In the genomic region with DNA sequence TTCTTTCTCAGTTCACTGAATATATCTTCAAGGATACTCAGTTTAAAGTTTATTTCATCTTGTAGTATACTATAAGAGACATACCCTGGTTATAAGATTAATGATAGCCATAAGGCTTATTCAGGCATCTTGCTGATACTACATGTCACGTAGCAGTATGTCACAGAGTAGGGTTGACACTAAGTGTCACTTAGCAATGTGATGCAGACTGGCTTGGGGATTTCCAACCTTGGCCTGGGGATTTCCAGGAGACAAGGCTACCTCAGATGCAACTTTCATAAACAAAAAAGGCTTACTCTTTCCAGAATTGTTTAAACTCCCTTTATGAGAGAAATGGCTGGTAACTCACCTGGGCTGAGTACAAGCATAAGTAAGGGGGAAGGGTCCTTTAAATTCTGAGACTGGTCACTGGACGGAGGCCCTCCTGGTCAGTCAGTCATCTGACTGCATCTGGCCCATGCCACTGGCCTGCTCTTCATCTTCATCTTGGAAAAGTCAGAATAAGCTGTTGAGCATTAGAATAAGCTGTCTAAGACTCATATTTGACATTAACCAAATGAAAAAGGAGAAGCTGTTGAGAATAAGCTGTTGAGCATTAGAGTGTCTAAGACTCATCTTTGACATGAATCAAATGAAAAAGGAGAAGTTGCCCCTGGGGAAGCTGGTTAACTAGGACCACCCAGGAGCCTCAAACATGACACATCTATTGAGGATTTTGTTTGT, we compare ENCODE assay signal across 11 cellular contexts. TPM values are rescaled to one million over a fixed set of nuclear protein-coding genes. Genes with fewer than 3 reads are reported as not detected.
DNase-seq lines count a peak whose midpoint lies in the region; ATAC-seq, FAIRE-seq and TF ChIP-seq lines count a peak whose summit lies in the region.
"Had no signal": no experiment of that assay in that cellular context is flagged by ENCODE, and none has a peak within 500 bp of the region (broad histone marks: within the 10 kb centered on the region; RNA-seq: fewer than 3 reads in every experiment).

No MANE protein-coding gene starts in this region.

- no peaks in the 10 kb centered on the region for H3K4me1 ChIP-seq in kidney (ENCODE audit: control insufficient read depth in 1 of 2, insufficient read depth in 1 of 2, low read depth in 1 of 2, low read length in 2 of 2)
- H3K4me1 ChIP-seq: ascending aorta, testis had no signal

- no peak for FAIRE-seq in kidney (lab: Jason Lieb, UNC)

- H3K36me3 ChIP-seq in kidney (ENCODE audit: control insufficient read depth in 1 of 2, insufficient read depth in 2 of 2, low read length in 2 of 2), result no peaks in the 10 kb centered on the region
- H3K36me3 ChIP-seq: ascending aorta had no signal

- H3K4me3 ChIP-seq in kidney (ENCODE audit: low read length in 2 of 2), result no peak overlapping the region
- H3K4me3 ChIP-seq: ascending aorta, testis had no signal

- DNase-seq in kidney, result peak; percentile 24
- DNase-seq in stimulated activated CD4-positive, alpha-beta T cell treated with anti-CD3 and anti-CD28 coated beads, Interleukin-2, amount 100 ng/mL, for 48 hours, result no peak
- DNase-seq in NCI-H1694 treated with DMSO at 0.1 percent for 48 hours (lab: John Stamatoyannopoulos, UW), result no peak
- no peak for DNase-seq in LoVo (ENCODE audit: low spot score)
- DNase-seq: activated B cell treated with CpG ODN at 0.5 μM for 24 hours, testis had no signal

- H3K9me3 ChIP-seq in kidney (ENCODE audit: control insufficient read depth in 1 of 2, low read length in 2 of 2), result no peaks in the 10 kb centered on the region
- H3K9me3 ChIP-seq: testis had no signal

- ATAC-seq in GM18867 (IDR thresholded peaks at IDR 0.05; ENCODE audit: unreplicated experiment) (peak; percentile 90), GM21619 (IDR thresholded peaks at IDR 0.05; ENCODE audit: unreplicated experiment) (peak; percentile 93), HG03354 (IDR thresholded peaks at IDR 0.05; ENCODE audit: poor library complexity, severe bottlenecking, unreplicated experiment) (peak; percentile 94), SK-N-SH treated with all-trans-retinoic acid at 6 μM for 48 hours (no peak)

- intact Hi-C loops in kidney (cut with DNase I), result no loop called here

- TF ChIP-seq CTCF in kidney (IDR thresholded peaks at IDR 0.05; ENCODE audit: borderline replicate concordance, extremely low read depth, insufficient read depth), result no peak

- H3K9ac ChIP-seq in kidney (ENCODE audit: low read length in 2 of 2), result no peak overlapping the region

- H3K27ac ChIP-seq in kidney (ENCODE audit: low read depth in 2 of 2, low read length in 2 of 2), result no peak overlapping the region
- H3K27ac ChIP-seq: ascending aorta, testis had no signal

TF ChIP-seq in SK-N-SH treated with all-trans-retinoic acid at 6 μM for 48 hours, 23 proteins besides CTCF, POLR2A, EP300 and RAD21 (continues in another document):
- TF ChIP-seq, protein P1, sequence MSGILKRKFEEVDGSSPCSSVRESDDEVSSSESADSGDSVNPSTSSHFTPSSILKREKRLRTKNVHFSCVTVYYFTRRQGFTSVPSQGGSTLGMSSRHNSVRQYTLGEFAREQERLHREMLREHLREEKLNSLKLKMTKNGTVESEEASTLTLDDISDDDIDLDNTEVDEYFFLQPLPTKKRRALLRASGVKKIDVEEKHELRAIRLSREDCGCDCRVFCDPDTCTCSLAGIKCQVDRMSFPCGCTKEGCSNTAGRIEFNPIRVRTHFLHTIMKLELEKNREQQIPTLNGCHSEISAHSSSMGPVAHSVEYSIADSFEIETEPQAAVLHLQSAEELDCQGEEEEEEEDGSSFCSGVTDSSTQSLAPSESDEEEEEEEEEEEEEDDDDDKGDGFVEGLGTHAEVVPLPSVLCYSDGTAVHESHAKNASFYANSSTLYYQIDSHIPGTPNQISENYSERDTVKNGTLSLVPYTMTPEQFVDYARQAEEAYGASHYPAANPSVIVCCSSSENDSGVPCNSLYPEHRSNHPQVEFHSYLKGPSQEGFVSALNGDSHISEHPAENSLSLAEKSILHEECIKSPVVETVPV (CRISPR knock-in tag; IDR thresholded peaks at IDR 0.05), result no peak
- TF ChIP-seq, protein P2, sequence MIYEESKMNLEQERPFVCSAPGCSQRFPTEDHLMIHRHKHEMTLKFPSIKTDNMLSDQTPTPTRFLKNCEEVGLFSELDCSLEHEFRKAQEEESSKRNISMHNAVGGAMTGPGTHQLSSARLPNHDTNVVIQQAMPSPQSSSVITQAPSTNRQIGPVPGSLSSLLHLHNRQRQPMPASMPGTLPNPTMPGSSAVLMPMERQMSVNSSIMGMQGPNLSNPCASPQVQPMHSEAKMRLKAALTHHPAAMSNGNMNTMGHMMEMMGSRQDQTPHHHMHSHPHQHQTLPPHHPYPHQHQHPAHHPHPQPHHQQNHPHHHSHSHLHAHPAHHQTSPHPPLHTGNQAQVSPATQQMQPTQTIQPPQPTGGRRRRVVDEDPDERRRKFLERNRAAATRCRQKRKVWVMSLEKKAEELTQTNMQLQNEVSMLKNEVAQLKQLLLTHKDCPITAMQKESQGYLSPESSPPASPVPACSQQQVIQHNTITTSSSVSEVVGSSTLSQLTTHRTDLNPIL (CRISPR knock-in tag; IDR thresholded peaks at IDR 0.05; ENCODE audit: low read depth), result no peak
- TF ChIP-seq ZC3H10 (CRISPR knock-in tag; IDR thresholded peaks at IDR 0.05), result no peak
- TF ChIP-seq ISL1 (CRISPR knock-in tag; IDR thresholded peaks at IDR 0.05), result no peak
- TF ChIP-seq, protein P3, sequence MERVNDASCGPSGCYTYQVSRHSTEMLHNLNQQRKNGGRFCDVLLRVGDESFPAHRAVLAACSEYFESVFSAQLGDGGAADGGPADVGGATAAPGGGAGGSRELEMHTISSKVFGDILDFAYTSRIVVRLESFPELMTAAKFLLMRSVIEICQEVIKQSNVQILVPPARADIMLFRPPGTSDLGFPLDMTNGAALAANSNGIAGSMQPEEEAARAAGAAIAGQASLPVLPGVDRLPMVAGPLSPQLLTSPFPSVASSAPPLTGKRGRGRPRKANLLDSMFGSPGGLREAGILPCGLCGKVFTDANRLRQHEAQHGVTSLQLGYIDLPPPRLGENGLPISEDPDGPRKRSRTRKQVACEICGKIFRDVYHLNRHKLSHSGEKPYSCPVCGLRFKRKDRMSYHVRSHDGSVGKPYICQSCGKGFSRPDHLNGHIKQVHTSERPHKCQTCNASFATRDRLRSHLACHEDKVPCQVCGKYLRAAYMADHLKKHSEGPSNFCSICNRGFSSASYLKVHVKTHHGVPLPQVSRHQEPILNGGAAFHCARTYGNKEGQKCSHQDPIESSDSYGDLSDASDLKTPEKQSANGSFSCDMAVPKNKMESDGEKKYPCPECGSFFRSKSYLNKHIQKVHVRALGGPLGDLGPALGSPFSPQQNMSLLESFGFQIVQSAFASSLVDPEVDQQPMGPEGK (CRISPR knock-in tag; IDR thresholded peaks at IDR 0.05; ENCODE audit: borderline replicate concordance), result no peak
- TF ChIP-seq PPARA (CRISPR knock-in tag; IDR thresholded peaks at IDR 0.05; ENCODE audit: borderline replicate concordance), result no peak
- TF ChIP-seq CSDC2 (CRISPR knock-in tag; IDR thresholded peaks at IDR 0.05), result no peak
- no peak for TF ChIP-seq RARB (CRISPR knock-in tag; IDR thresholded peaks at IDR 0.05)
- TF ChIP-seq, protein P4, sequence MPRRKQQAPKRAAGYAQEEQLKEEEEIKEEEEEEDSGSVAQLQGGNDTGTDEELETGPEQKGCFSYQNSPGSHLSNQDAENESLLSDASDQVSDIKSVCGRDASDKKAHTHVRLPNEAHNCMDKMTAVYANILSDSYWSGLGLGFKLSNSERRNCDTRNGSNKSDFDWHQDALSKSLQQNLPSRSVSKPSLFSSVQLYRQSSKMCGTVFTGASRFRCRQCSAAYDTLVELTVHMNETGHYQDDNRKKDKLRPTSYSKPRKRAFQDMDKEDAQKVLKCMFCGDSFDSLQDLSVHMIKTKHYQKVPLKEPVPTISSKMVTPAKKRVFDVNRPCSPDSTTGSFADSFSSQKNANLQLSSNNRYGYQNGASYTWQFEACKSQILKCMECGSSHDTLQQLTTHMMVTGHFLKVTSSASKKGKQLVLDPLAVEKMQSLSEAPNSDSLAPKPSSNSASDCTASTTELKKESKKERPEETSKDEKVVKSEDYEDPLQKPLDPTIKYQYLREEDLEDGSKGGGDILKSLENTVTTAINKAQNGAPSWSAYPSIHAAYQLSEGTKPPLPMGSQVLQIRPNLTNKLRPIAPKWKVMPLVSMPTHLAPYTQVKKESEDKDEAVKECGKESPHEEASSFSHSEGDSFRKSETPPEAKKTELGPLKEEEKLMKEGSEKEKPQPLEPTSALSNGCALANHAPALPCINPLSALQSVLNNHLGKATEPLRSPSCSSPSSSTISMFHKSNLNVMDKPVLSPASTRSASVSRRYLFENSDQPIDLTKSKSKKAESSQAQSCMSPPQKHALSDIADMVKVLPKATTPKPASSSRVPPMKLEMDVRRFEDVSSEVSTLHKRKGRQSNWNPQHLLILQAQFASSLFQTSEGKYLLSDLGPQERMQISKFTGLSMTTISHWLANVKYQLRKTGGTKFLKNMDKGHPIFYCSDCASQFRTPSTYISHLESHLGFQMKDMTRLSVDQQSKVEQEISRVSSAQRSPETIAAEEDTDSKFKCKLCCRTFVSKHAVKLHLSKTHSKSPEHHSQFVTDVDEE (CRISPR knock-in tag; IDR thresholded peaks at IDR 0.05), result no peak
- no peak for TF ChIP-seq ARNTL (CRISPR knock-in tag; IDR thresholded peaks at IDR 0.05; ENCODE audit: borderline replicate concordance, low read depth)
- no peak for TF ChIP-seq BACH2 (CRISPR knock-in tag; IDR thresholded peaks at IDR 0.05; ENCODE audit: borderline replicate concordance)
- TF ChIP-seq GLIS3 (CRISPR knock-in tag; IDR thresholded peaks at IDR 0.05), result no peak
- TF ChIP-seq, protein P5, sequence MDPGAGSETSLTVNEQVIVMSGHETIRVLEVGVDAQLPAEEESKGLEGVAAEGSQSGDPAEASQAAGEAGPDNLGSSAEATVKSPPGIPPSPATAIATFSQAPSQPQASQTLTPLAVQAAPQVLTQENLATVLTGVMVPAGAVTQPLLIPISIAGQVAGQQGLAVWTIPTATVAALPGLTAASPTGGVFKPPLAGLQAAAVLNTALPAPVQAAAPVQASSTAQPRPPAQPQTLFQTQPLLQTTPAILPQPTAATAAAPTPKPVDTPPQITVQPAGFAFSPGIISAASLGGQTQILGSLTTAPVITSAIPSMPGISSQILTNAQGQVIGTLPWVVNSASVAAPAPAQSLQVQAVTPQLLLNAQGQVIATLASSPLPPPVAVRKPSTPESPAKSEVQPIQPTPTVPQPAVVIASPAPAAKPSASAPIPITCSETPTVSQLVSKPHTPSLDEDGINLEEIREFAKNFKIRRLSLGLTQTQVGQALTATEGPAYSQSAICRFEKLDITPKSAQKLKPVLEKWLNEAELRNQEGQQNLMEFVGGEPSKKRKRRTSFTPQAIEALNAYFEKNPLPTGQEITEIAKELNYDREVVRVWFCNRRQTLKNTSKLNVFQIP (CRISPR knock-in tag; IDR thresholded peaks at IDR 0.05; ENCODE audit: borderline replicate concordance, low read depth), result no peak
- no peak for TF ChIP-seq OSR1 (CRISPR knock-in tag; IDR thresholded peaks at IDR 0.05)
- no peak for TF ChIP-seq ZNF8 (CRISPR knock-in tag; IDR thresholded peaks at IDR 0.05)
- no peak for TF ChIP-seq TCF4 (CRISPR knock-in tag; IDR thresholded peaks at IDR 0.05; ENCODE audit: borderline replicate concordance)
- no peak for TF ChIP-seq ZFP3 (CRISPR knock-in tag; IDR thresholded peaks at IDR 0.05)
- TF ChIP-seq ZNF70 (CRISPR knock-in tag; IDR thresholded peaks at IDR 0.05), result no peak

RNA-seq across cellular contexts. Expression of a gene that starts 9.5 kb away (rescaled TPM):
- total RNA-seq in kidney, result 10.1 TPM
- 17.0 TPM for polyA plus RNA-seq in kidney (ENCODE audit: insufficient read depth, low read depth, low replicate concordance)
- total RNA-seq: activated B cell treated with CpG ODN at 0.5 μM for 24 hours, ascending aorta, testis had no signal
